In genomic region chr10:103667390-103667789, GRCh38 we compare ENCODE assay signal across 13 cellular contexts.
DNase-seq lines count a peak whose midpoint lies in the region; ATAC-seq and TF ChIP-seq lines count a peak whose summit lies in the region.
"Had no signal": no experiment of that assay in that cellular context is flagged by ENCODE, and none has a peak within 500 bp of the region (broad histone marks: within the 10 kb centered on the region; RNA-seq: fewer than 3 reads in every experiment).

No MANE protein-coding gene starts in this region.

- peak overlapping the region; percentile 80 for H3K27ac ChIP-seq in left ventricle myocardium inferior (replicated peaks)
- H3K27ac ChIP-seq in fibroblast of lung (ENCODE audit: insufficient read depth, low read length), result peak overlapping the region; percentile 85
- H3K27ac ChIP-seq in SJCRH30, result no peak overlapping the region

- H4K20me1 ChIP-seq in fibroblast of lung (ENCODE audit: control insufficient read depth, extremely low read depth, insufficient read depth, low read length), result no peaks in the 10 kb centered on the region

- H3K9me3 ChIP-seq in left ventricle myocardium inferior (replicated peaks) (no peaks in the 10 kb centered on the region), fibroblast of lung (ENCODE audit: control insufficient read depth, insufficient read depth, low read depth, low read length) (no peaks in the 10 kb centered on the region), SJCRH30 (replicated peaks) (no peaks in the 10 kb centered on the region)

- TF ChIP-seq CTCF in left ventricle myocardium inferior (IDR thresholded peaks at IDR 0.05; ENCODE audit: borderline replicate concordance), result no peak
- TF ChIP-seq CTCF in fibroblast of lung (conservative IDR thresholded peaks at IDR 0.05 in 1 of 2, IDR thresholded peaks at IDR 0.05 in 1 of 2; ENCODE audit: low read depth in 1 of 2, low read length in 2 of 2), result no peak
- TF ChIP-seq CTCF in neural crest cell (conservative IDR thresholded peaks at IDR 0.05), result no peak
- TF ChIP-seq CTCF in natural killer cell (IDR thresholded peaks at IDR 0.05), result no peak

- no peak overlapping the region for H3K27ac Mint-ChIP-seq in neural crest cell (ENCODE audit: unreplicated experiment)
- no peak overlapping the region for H3K27ac Mint-ChIP-seq in natural killer cell
- H3K27ac Mint-ChIP-seq in activated T-helper 17 cell treated with anti-CD3 and anti-CD28 coated beads, Interleukin-2, amount 50 U/mL, for 72 hours, result no peak overlapping the region
- H3K27ac Mint-ChIP-seq: activated T-helper 1 cell treated with anti-CD3 and anti-CD28 coated beads, Interleukin-12 subunit alpha, Interleukin-12 subunit beta, Interleukin-2, Interleukin-4 antibody, amounts not matched to agents 30 ng/mL and 10 ng/mL and 1 ng/mL, durations not matched to agents 14 hours and 24 hours and 36 hours had no signal

- H3K4me2 ChIP-seq in fibroblast of lung (ENCODE audit: extremely low read depth, insufficient read depth, low read length), result peak overlapping the region; percentile 35

- ATAC-seq in natural killer cell, result no peak
- no peak for ATAC-seq in HG02981 (IDR thresholded peaks at IDR 0.05; ENCODE audit: unreplicated experiment)
- ATAC-seq in activated T-helper 17 cell treated with anti-CD3 and anti-CD28 coated beads, Interleukin-2, amount 50 U/mL, for 72 hours (replicated peaks), result no peak

- H3K36me3 Mint-ChIP-seq in neural crest cell (ENCODE audit: low read depth), result no peaks in the 10 kb centered on the region
- H3K36me3 Mint-ChIP-seq in natural killer cell, result no peaks in the 10 kb centered on the region
- no peaks in the 10 kb centered on the region for H3K36me3 Mint-ChIP-seq in activated T-helper 17 cell treated with anti-CD3 and anti-CD28 coated beads, Interleukin-2, amount 50 U/mL, for 72 hours (ENCODE audit: low read depth)

- H3K4me1 ChIP-seq in left ventricle myocardium inferior, result peaks cover 86% of the 10 kb centered on the region
- peaks cover 16% of the 10 kb centered on the region for H3K4me1 ChIP-seq in fibroblast of lung (ENCODE audit: control insufficient read depth, extremely low read depth, insufficient read depth, low read length)
- H3K4me1 ChIP-seq in SJCRH30, result peaks cover 2% of the 10 kb centered on the region; the same call in 1 of the 2 replicates

- intact Hi-C loops in left ventricle myocardium inferior (cut with micrococcal nuclease) (no loop called here), cardiac septum (cut with DNase I) (loop anchor here (5.0 kb wide), 1 partner anchor 50 kb away; no protein-coding TSS in a partner anchor), natural killer cell (cut with micrococcal nuclease) (no loop called here)

- H3K4me3 ChIP-seq in left ventricle myocardium inferior, result no peak overlapping the region
- no peak overlapping the region for H3K4me3 ChIP-seq in fibroblast of lung (replicated peaks in 1 of 4; ENCODE audit: control extremely low read depth in 1 of 4, insufficient read depth in 1 of 4, low read depth in 3 of 4, low read length in 4 of 4)
- no peak overlapping the region for H3K4me3 ChIP-seq in SJCRH30

- no peak for DNase-seq in left ventricle myocardium inferior
- no peak for DNase-seq in cardiac septum (ENCODE audit: low spot score)
- DNase-seq in fibroblast of lung (ENCODE audit: low read depth in 2 of 2), result peak; percentile 30 to 79
- DNase-seq in neural crest cell (ENCODE audit: low read depth, low spot score), result no peak
- no peak for DNase-seq in natural killer cell
- no peak for DNase-seq in SJCRH30
- DNase-seq: central memory CD4-positive, alpha-beta T cell; GDM1; NCI-H226; SHP77 had no signal

- no peak overlapping the region for H2AFZ ChIP-seq in fibroblast of lung (ENCODE audit: low read length)

- H3K27me3 Mint-ChIP-seq in neural crest cell (ENCODE audit: low read depth) (no peaks in the 10 kb centered on the region), natural killer cell (ENCODE audit: low read depth in 2 of 2) (peaks cover 0 to 9% of the 10 kb centered on the region in 2 donors)
- H3K27me3 Mint-ChIP-seq in activated T-helper 17 cell treated with anti-CD3 and anti-CD28 coated beads, Interleukin-2, amount 50 U/mL, for 72 hours, result no peaks in the 10 kb centered on the region

- H3K27me3 ChIP-seq in left ventricle myocardium inferior (ENCODE audit: low read depth), result no peaks in the 10 kb centered on the region
- no peaks in the 10 kb centered on the region for H3K27me3 ChIP-seq in fibroblast of lung (ENCODE audit: control insufficient read depth, insufficient read depth, low read length)
- H3K27me3 ChIP-seq in SJCRH30, result no peaks in the 10 kb centered on the region

- peaks cover 8% of the 10 kb centered on the region for H3K4me1 Mint-ChIP-seq in neural crest cell
- peaks cover 22 to 35% of the 10 kb centered on the region in 2 donors for H3K4me1 Mint-ChIP-seq in natural killer cell
- H3K4me1 Mint-ChIP-seq in activated T-helper 17 cell treated with anti-CD3 and anti-CD28 coated beads, Interleukin-2, amount 50 U/mL, for 72 hours, result no peaks in the 10 kb centered on the region

- no peak overlapping the region for H3K9ac ChIP-seq in fibroblast of lung (ENCODE audit: insufficient read depth, low read length)

- H3K79me2 ChIP-seq in fibroblast of lung (ENCODE audit: control insufficient read depth, insufficient read depth, low read length), result peaks cover 5% of the 10 kb centered on the region

- H3K4me3 Mint-ChIP-seq in neural crest cell, result peak overlapping the region; percentile 38
- H3K4me3 Mint-ChIP-seq in natural killer cell, result no peak overlapping the region
- H3K4me3 Mint-ChIP-seq in activated T-helper 17 cell treated with anti-CD3 and anti-CD28 coated beads, Interleukin-2, amount 50 U/mL, for 72 hours, result no peak overlapping the region
- H3K4me3 Mint-ChIP-seq: activated T-helper 1 cell treated with anti-CD3 and anti-CD28 coated beads, Interleukin-12 subunit alpha, Interleukin-12 subunit beta, Interleukin-2, Interleukin-4 antibody, amounts not matched to agents 30 ng/mL and 10 ng/mL and 1 ng/mL, durations not matched to agents 14 hours and 24 hours and 36 hours had no signal

- H3K9me3 Mint-ChIP-seq in neural crest cell (no peaks in the 10 kb centered on the region), natural killer cell (no peaks in the 10 kb centered on the region)
- no peaks in the 10 kb centered on the region for H3K9me3 Mint-ChIP-seq in activated T-helper 17 cell treated with anti-CD3 and anti-CD28 coated beads, Interleukin-2, amount 50 U/mL, for 72 hours
- H3K9me3 Mint-ChIP-seq: activated T-helper 1 cell treated with anti-CD3 and anti-CD28 coated beads, Interleukin-12 subunit alpha, Interleukin-12 subunit beta, Interleukin-2, Interleukin-4 antibody, amounts not matched to agents 30 ng/mL and 10 ng/mL and 1 ng/mL, durations not matched to agents 14 hours and 24 hours and 36 hours had no signal

- H3K36me3 ChIP-seq in left ventricle myocardium inferior (no peaks in the 10 kb centered on the region), fibroblast of lung (ENCODE audit: control insufficient read depth, insufficient read depth, low read length) (peaks cover 1% of the 10 kb centered on the region), SJCRH30 (no peaks in the 10 kb centered on the region)

Comparison
In these comparisons a context has a peak if more than half of its experiments do, and no peak if none do; other contexts are left out.
1. DNase-seq: peak in fibroblast of lung (2 of 2); none in left ventricle myocardium inferior (single experiment), cardiac septum (single experiment), neural crest cell (single experiment), natural killer cell (single experiment) and SJCRH30 (0 of 2).